In the genomic region with DNA sequence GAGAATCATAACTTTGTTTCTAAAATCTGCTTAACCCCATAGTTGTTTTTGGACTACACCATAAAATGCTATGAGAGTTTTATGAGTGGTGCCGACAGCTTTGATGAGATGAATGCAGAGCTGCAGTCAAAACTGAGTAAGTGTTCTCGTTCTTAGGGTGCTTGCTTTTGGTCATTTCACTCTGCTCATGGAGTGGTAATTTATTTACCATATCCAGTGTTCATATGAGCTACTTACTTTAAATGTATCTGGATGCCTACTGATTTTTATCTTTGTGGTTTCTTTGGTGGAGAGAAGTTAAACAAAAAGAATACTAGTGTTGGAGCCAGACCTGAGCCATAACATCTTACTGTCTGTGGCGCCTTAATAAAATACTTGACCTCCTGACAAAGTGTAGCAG, we compare ENCODE assay signal across 1 cellular context.
TF ChIP-seq lines count a peak whose summit lies in the region.

No MANE protein-coding gene starts in this region.

TF ChIP-seq in GM23338, 12 proteins besides CTCF, POLR2A, EP300 and RAD21 (continued from another document):
- TF ChIP-seq, protein P1, sequence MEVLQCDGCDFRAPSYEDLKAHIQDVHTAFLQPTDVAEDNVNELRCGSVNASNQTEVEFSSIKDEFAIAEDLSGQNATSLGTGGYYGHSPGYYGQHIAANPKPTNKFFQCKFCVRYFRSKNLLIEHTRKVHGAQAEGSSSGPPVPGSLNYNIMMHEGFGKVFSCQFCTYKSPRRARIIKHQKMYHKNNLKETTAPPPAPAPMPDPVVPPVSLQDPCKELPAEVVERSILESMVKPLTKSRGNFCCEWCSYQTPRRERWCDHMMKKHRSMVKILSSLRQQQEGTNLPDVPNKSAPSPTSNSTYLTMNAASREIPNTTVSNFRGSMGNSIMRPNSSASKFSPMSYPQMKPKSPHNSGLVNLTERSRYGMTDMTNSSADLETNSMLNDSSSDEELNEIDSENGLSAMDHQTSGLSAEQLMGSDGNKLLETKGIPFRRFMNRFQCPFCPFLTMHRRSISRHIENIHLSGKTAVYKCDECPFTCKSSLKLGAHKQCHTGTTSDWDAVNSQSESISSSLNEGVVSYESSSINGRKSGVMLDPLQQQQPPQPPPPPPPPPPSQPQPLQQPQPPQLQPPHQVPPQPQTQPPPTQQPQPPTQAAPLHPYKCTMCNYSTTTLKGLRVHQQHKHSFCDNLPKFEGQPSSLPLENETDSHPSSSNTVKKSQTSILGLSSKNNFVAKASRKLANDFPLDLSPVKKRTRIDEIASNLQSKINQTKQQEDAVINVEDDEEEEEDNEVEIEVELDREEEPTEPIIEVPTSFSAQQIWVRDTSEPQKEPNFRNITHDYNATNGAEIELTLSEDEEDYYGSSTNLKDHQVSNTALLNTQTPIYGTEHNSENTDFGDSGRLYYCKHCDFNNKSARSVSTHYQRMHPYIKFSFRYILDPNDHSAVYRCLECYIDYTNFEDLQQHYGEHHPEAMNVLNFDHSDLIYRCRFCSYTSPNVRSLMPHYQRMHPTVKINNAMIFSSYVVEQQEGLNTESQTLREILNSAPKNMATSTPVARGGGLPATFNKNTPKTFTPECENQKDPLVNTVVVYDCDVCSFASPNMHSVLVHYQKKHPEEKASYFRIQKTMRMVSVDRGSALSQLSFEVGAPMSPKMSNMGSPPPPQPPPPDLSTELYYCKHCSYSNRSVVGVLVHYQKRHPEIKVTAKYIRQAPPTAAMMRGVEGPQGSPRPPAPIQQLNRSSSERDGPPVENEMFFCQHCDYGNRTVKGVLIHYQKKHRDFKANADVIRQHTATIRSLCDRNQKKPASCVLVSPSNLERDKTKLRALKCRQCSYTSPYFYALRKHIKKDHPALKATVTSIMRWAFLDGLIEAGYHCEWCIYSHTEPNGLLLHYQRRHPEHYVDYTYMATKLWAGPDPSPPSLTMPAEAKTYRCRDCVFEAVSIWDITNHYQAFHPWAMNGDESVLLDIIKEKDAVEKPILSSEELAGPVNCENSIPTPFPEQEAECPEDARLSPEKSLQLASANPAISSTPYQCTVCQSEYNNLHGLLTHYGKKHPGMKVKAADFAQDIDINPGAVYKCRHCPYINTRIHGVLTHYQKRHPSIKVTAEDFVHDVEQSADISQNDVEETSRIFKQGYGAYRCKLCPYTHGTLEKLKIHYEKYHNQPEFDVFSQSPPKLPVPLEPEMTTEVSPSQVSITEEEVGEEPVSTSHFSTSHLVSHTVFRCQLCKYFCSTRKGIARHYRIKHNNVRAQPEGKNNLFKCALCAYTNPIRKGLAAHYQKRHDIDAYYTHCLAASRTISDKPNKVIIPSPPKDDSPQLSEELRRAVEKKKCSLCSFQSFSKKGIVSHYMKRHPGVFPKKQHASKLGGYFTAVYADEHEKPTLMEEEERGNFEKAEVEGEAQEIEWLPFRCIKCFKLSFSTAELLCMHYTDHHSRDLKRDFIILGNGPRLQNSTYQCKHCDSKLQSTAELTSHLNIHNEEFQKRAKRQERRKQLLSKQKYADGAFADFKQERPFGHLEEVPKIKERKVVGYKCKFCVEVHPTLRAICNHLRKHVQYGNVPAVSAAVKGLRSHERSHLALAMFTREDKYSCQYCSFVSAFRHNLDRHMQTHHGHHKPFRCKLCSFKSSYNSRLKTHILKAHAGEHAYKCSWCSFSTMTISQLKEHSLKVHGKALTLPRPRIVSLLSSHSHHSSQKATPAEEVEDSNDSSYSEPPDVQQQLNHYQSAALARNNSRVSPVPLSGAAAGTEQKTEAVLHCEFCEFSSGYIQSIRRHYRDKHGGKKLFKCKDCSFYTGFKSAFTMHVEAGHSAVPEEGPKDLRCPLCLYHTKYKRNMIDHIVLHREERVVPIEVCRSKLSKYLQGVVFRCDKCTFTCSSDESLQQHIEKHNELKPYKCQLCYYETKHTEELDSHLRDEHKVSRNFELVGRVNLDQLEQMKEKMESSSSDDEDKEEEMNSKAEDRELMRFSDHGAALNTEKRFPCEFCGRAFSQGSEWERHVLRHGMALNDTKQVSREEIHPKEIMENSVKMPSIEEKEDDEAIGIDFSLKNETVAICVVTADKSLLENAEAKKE (CRISPR knock-in tag; IDR thresholded peaks at IDR 0.05): no peak
- TF ChIP-seq EZH2 (IDR thresholded peaks at IDR 0.05; ENCODE audit: low read depth, unreplicated experiment): no peak
- TF ChIP-seq NANOG (IDR thresholded peaks at IDR 0.05; ENCODE audit: borderline replicate concordance): no peak
TF ChIP-seq in GM23338: peak in this region for 0.
